Comparison of ENCODE assay signal across 10 cellular contexts in the genomic region with DNA sequence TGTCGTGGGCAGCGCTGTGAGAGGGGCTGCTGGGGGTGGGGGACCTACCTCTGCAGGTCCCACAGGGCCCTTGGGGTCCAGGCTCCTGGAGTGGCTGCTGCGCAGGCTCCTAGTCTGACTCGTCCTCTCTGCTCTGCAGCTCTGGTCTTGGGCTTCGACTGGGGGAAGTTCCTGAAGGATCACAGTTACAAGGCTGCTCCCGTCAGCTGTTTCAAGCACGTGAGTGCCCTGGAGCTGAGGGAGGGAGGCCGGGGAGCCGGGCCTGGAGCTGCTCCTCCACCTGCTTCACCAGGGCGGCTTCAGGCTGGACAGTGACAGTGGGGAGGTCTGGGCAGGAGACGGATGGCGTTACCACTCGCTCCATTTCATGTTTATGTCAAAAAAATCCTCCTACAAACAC. TPM values are rescaled to one million over a fixed set of nuclear protein-coding genes. Genes with fewer than 3 reads are reported as not detected.
DNase-seq lines count a peak whose midpoint lies in the region.
"Had no signal": no experiment of that assay in that cellular context is flagged by ENCODE, and none has a peak within 500 bp of the region (broad histone marks: within the 10 kb centered on the region; RNA-seq: fewer than 3 reads in every experiment).

No MANE protein-coding gene starts in this region.

- H3K36me3 Mint-ChIP-seq in activated CD4-positive, alpha-beta T cell treated with anti-CD3 and anti-CD28 coated beads, Interleukin-2, amount 10 ng/mL, durations not matched to agents 24 days and 14 days (ENCODE audit: low read depth), result peaks cover 62% of the 10 kb centered on the region

- peak overlapping the region; percentile 89 for H3K27ac Mint-ChIP-seq in activated CD4-positive, alpha-beta T cell treated with anti-CD3 and anti-CD28 coated beads, Interleukin-2, amount 10 ng/mL, durations not matched to agents 24 days and 14 days

- peaks cover 30% of the 10 kb centered on the region for H3K4me1 Mint-ChIP-seq in activated CD4-positive, alpha-beta T cell treated with anti-CD3 and anti-CD28 coated beads, Interleukin-2, amount 10 ng/mL, durations not matched to agents 24 days and 14 days

- H3K9ac ChIP-seq in iPS-20b (ENCODE audit: low read depth, low read length), result peak overlapping the region; percentile 1; the same call in 1 of the 2 replicates
- H3K9ac ChIP-seq: KMS-11 had no signal

- DNase-seq in activated CD4-positive, alpha-beta T cell treated with anti-CD3 and anti-CD28 coated beads, Interleukin-2, amount 10 ng/mL, durations not matched to agents 24 days and 14 days, result no peak
- no peak for DNase-seq in activated CD4-positive, alpha-beta T cell treated with anti-CD3 and anti-CD28 coated beads for 4 hours
- DNase-seq in amniotic epithelial cell (ENCODE audit: low read depth) (peak; percentile 46), T-helper 9 cell (no peak), NCI-H128 (lab: John Stamatoyannopoulos, UW; ENCODE audit: unreplicated experiment) (no peak)
- no peak for DNase-seq in activated T-cell treated with anti-CD3 and anti-CD28 coated beads, Interleukin-2, amount 50 U/mL, for 1 hour

- WGBS in thymus, result 93% methylated on average over 13 of the region's 13 CpGs

- H3K27me3 Mint-ChIP-seq in activated CD4-positive, alpha-beta T cell treated with anti-CD3 and anti-CD28 coated beads, Interleukin-2, amount 10 ng/mL, durations not matched to agents 24 days and 14 days, result no peaks in the 10 kb centered on the region

- H3K36me3 ChIP-seq in iPS-20b (ENCODE audit: insufficient read depth, low read depth, low read length) (peaks cover 63% of the 10 kb centered on the region), thymus (ENCODE audit: control insufficient read depth, insufficient read depth) (peaks cover 29% of the 10 kb centered on the region)

- H3K27ac ChIP-seq in iPS-20b (ENCODE audit: low read length), result peak overlapping the region; percentile 33
- H3K27ac ChIP-seq in thymus (ENCODE audit: low read depth), result peak overlapping the region; percentile 86
- H3K27ac ChIP-seq: KMS-11, thoracic aorta had no signal

- H3K4me3 ChIP-seq in iPS-20b (ENCODE audit: low read length), result no peak overlapping the region
- H3K4me3 ChIP-seq in thymus (ENCODE audit: low read length), result no peak overlapping the region
- H3K4me3 ChIP-seq: thoracic aorta had no signal

- no peaks in the 10 kb centered on the region for H3K9me3 Mint-ChIP-seq in activated CD4-positive, alpha-beta T cell treated with anti-CD3 and anti-CD28 coated beads, Interleukin-2, amount 10 ng/mL, durations not matched to agents 24 days and 14 days

- H3K27me3 ChIP-seq in iPS-20b (ENCODE audit: insufficient read depth, low read length) (no peaks in the 10 kb centered on the region), thymus (ENCODE audit: control insufficient read depth, insufficient read depth) (no peaks in the 10 kb centered on the region)

- H3K4me1 ChIP-seq in iPS-20b (ENCODE audit: insufficient read depth, low read length), result peaks cover 11% of the 10 kb centered on the region; the same call in 1 of the 2 replicates
- H3K4me1 ChIP-seq in thymus (ENCODE audit: control insufficient read depth, insufficient read depth, low read length), result peaks cover 10% of the 10 kb centered on the region

- intact Hi-C loops in activated CD4-positive, alpha-beta T cell treated with anti-CD3 and anti-CD28 coated beads, Interleukin-2, amount 10 ng/mL, durations not matched to agents 24 days and 14 days (cut with micrococcal nuclease), result no loop called here

- H3K4me3 Mint-ChIP-seq in activated CD4-positive, alpha-beta T cell treated with anti-CD3 and anti-CD28 coated beads, Interleukin-2, amount 10 ng/mL, durations not matched to agents 24 days and 14 days, result peak overlapping the region; percentile 75

- H3K9me3 ChIP-seq in iPS-20b (ENCODE audit: insufficient read depth, low read depth, low read length) (no peaks in the 10 kb centered on the region), thymus (ENCODE audit: control insufficient read depth) (peaks cover 2% of the 10 kb centered on the region)
- H3K9me3 ChIP-seq: thoracic aorta had no signal

RNA-seq across cellular contexts. Expression of a gene that starts 11.9 kb away (rescaled TPM):
- 53.3 and 55.0 TPM in 2 replicates for total RNA-seq in activated CD4-positive, alpha-beta T cell treated with anti-CD3 and anti-CD28 coated beads, Interleukin-2, amount 10 ng/mL, durations not matched to agents 24 days and 14 days
- polyA plus RNA-seq in thymus, result 16.0 TPM

RNA-seq across cellular contexts. Expression of a gene that starts 23.7 kb away (rescaled TPM):
- total RNA-seq in activated CD4-positive, alpha-beta T cell treated with anti-CD3 and anti-CD28 coated beads, Interleukin-2, amount 10 ng/mL, durations not matched to agents 24 days and 14 days, result 0.33 and 0.47 TPM in 2 replicates
- 3.4 TPM for polyA plus RNA-seq in thymus
